Comparison of ENCODE assay signal across 1 cellular context in the genomic region with DNA sequence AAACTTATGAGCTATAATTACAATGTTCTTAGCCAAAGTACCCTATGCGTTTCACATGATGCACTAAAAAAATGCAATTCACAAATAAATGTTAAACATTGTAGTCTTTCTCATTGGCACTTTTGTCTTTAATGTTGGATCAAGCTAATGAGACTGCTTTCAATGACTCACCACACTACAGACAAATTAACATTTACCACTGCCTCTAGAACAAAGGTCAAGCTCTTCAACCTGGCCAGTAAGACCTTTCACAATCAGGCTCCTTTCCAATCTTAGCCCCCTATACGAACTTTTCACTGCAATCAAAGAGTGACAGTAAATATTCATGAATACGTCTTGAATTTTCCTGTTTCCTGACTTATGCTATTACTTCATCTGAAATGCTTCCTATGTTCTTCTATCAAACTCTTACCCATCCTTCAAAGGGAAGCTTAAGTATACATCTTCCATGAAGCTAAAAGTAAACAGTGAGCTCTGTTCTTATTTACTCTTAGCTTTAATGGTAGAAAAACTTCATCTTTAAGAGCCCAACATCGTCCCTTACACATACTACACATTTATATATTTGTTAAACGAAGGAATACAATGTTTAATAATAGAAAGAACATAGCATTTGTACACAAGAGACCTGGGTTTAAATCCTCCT.
TF ChIP-seq lines count a peak whose summit lies in the region.

No MANE protein-coding gene starts in this region.

TF ChIP-seq in HepG2, 621 proteins besides CTCF, POLR2A, EP300 and RAD21 (continued from another document):
- TF ChIP-seq, protein P1, sequence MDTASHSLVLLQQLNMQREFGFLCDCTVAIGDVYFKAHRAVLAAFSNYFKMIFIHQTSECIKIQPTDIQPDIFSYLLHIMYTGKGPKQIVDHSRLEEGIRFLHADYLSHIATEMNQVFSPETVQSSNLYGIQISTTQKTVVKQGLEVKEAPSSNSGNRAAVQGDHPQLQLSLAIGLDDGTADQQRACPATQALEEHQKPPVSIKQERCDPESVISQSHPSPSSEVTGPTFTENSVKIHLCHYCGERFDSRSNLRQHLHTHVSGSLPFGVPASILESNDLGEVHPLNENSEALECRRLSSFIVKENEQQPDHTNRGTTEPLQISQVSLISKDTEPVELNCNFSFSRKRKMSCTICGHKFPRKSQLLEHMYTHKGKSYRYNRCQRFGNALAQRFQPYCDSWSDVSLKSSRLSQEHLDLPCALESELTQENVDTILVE (CRISPR knock-in tag; IDR thresholded peaks at IDR 0.05) = no peak
- TF ChIP-seq ERF (CRISPR knock-in tag; IDR thresholded peaks at IDR 0.05) (no peak), NPAS2 (CRISPR knock-in tag; IDR thresholded peaks at IDR 0.05; ENCODE audit: borderline replicate concordance) (no peak), HNRNPUL1 (IDR thresholded peaks at IDR 0.05; ENCODE audit: low read depth, low read length) (no peak), ZFP36 (IDR thresholded peaks at IDR 0.05; ENCODE audit: borderline replicate concordance, low read depth, low read length, partially characterized antibody) (no peak), YY1 (IDR thresholded peaks at IDR 0.05; ENCODE audit: insufficient read depth, insufficient replicate concordance, low read depth, low read length) (no peak), KDM6A (CRISPR knock-in tag; IDR thresholded peaks at IDR 0.05; ENCODE audit: low read depth) (no peak), IRX3 (CRISPR knock-in tag; IDR thresholded peaks at IDR 0.05; ENCODE audit: borderline replicate concordance, low read depth) (no peak), ZNF256 (CRISPR knock-in tag; conservative IDR thresholded peaks at IDR 0.05) (no peak), PPARG (CRISPR knock-in tag; conservative IDR thresholded peaks at IDR 0.05) (peak; percentile 90), ZNF441 (CRISPR knock-in tag; IDR thresholded peaks at IDR 0.05; ENCODE audit: borderline replicate concordance) (no peak), KLF16 (CRISPR knock-in tag; IDR thresholded peaks at IDR 0.05) (0 out of 4 replicates have a peak, but pooled peaks of 1 of the 2 experiments have one; percentile 37)
- TF ChIP-seq, protein P2, sequence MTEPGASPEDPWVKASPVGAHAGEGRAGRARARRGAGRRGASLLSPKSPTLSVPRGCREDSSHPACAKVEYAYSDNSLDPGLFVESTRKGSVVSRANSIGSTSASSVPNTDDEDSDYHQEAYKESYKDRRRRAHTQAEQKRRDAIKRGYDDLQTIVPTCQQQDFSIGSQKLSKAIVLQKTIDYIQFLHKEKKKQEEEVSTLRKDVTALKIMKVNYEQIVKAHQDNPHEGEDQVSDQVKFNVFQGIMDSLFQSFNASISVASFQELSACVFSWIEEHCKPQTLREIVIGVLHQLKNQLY (CRISPR knock-in tag; IDR thresholded peaks at IDR 0.05) = no peak
- TF ChIP-seq, protein P3, sequence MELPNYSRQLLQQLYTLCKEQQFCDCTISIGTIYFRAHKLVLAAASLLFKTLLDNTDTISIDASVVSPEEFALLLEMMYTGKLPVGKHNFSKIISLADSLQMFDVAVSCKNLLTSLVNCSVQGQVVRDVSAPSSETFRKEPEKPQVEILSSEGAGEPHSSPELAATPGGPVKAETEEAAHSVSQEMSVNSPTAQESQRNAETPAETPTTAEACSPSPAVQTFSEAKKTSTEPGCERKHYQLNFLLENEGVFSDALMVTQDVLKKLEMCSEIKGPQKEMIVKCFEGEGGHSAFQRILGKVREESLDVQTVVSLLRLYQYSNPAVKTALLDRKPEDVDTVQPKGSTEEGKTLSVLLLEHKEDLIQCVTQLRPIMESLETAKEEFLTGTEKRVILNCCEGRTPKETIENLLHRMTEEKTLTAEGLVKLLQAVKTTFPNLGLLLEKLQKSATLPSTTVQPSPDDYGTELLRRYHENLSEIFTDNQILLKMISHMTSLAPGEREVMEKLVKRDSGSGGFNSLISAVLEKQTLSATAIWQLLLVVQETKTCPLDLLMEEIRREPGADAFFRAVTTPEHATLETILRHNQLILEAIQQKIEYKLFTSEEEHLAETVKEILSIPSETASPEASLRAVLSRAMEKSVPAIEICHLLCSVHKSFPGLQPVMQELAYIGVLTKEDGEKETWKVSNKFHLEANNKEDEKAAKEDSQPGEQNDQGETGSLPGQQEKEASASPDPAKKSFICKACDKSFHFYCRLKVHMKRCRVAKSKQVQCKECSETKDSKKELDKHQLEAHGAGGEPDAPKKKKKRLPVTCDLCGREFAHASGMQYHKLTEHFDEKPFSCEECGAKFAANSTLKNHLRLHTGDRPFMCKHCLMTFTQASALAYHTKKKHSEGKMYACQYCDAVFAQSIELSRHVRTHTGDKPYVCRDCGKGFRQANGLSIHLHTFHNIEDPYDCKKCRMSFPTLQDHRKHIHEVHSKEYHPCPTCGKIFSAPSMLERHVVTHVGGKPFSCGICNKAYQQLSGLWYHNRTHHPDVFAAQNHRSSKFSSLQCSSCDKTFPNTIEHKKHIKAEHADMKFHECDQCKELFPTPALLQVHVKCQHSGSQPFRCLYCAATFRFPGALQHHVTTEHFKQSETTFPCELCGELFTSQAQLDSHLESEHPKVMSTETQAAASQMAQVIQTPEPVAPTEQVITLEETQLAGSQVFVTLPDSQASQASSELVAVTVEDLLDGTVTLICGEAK (IDR thresholded peaks at IDR 0.05) = no peak
- TF ChIP-seq, protein P3 (CRISPR knock-in tag; IDR thresholded peaks at IDR 0.05) = no peak
- TF ChIP-seq, protein P4, sequence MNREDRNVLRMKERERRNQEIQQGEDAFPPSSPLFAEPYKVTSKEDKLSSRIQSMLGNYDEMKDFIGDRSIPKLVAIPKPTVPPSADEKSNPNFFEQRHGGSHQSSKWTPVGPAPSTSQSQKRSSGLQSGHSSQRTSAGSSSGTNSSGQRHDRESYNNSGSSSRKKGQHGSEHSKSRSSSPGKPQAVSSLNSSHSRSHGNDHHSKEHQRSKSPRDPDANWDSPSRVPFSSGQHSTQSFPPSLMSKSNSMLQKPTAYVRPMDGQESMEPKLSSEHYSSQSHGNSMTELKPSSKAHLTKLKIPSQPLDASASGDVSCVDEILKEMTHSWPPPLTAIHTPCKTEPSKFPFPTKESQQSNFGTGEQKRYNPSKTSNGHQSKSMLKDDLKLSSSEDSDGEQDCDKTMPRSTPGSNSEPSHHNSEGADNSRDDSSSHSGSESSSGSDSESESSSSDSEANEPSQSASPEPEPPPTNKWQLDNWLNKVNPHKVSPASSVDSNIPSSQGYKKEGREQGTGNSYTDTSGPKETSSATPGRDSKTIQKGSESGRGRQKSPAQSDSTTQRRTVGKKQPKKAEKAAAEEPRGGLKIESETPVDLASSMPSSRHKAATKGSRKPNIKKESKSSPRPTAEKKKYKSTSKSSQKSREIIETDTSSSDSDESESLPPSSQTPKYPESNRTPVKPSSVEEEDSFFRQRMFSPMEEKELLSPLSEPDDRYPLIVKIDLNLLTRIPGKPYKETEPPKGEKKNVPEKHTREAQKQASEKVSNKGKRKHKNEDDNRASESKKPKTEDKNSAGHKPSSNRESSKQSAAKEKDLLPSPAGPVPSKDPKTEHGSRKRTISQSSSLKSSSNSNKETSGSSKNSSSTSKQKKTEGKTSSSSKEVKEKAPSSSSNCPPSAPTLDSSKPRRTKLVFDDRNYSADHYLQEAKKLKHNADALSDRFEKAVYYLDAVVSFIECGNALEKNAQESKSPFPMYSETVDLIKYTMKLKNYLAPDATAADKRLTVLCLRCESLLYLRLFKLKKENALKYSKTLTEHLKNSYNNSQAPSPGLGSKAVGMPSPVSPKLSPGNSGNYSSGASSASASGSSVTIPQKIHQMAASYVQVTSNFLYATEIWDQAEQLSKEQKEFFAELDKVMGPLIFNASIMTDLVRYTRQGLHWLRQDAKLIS (CRISPR knock-in tag; IDR thresholded peaks at IDR 0.05) = no peak
